ENCODE assay signal across 8 cellular contexts in the genomic region with DNA sequence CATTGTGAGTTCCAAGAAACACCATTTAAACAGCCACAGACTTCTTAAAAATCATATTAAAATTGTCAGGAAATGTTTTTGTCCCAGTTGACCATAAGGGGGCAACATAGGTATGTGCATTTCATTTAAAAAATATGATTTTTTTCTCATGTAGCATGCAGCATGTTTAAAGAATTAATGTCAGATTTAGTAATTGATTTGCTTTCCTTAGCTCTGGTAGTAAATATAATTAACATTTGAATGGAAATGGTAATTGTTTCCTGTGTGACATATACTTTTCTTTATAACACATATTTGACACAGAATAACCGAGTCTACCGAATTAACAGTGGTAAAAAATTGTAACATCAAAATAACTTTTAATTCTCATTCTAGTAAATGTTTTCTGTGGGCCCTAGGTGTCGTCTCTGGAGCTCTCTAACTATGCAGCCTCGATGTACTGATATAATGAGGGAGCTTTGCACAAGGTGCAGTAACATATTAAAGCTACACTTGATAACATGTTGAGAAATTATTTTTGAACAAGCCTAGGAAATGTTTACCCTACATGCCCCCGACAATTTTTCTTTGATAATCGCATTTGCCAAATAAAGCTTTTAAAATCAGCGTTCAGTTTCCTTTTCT. TPM values are rescaled to one million over a fixed set of nuclear protein-coding genes. Genes with fewer than 3 reads are reported as not detected.
DNase-seq lines count a peak whose midpoint lies in the region; ATAC-seq, FAIRE-seq and TF ChIP-seq lines count a peak whose summit lies in the region.

No MANE protein-coding gene starts in this region.

- H4K91ac ChIP-seq in H9 (ENCODE audit: insufficient read length, low read depth, low read length) = no peak overlapping the region

- no peak overlapping the region for H2BK5ac ChIP-seq in H9 (ENCODE audit: insufficient read length, low read length)

- H4K8ac ChIP-seq in H9 (replicated peaks; ENCODE audit: insufficient read length, low read depth, low read length) = no peak overlapping the region

- ATAC-seq in HG02970 (IDR thresholded peaks at IDR 0.05; ENCODE audit: low FRiP score, unreplicated experiment) = no peak

- no peak overlapping the region for H3K56ac ChIP-seq in H9 (ENCODE audit: insufficient read length, low read depth, low read length)

- H3K18ac ChIP-seq in H9 (ENCODE audit: insufficient read length, low read depth, low read length) = no peak overlapping the region

- no peak overlapping the region for H2BK12ac ChIP-seq in H9 (ENCODE audit: insufficient read length, low read depth, low read length)

- no peak overlapping the region for H3K23ac ChIP-seq in H9 (ENCODE audit: insufficient read length, low read depth, low read length)

- FAIRE-seq in astrocyte (lab: Jason Lieb, UNC) = peak; percentile 26

- H3K9me3 ChIP-seq in H9 (ENCODE audit: control insufficient read depth, low read depth, low read length) (no peaks in the 10 kb centered on the region), astrocyte (ENCODE audit: insufficient read depth, low read depth, low read length) (no peaks in the 10 kb centered on the region)

- H3K9ac ChIP-seq in H9 (ENCODE audit: extremely low read depth, insufficient read length, low read length) (no peak overlapping the region), astrocyte (ENCODE audit: low read length) (no peak overlapping the region)

- H3K4me1 Mint-ChIP-seq in H9 = peaks cover 3 to 6% of the 10 kb centered on the region in 2 experiments; a peak in 2 of 4 replicates
- peaks cover 2% of the 10 kb centered on the region for H3K4me1 Mint-ChIP-seq in astrocyte (ENCODE audit: low read depth, unreplicated experiment)

- H2AFZ ChIP-seq in H9 (ENCODE audit: low read length) (no peak overlapping the region), astrocyte (ENCODE audit: low read depth, low read length) (no peak overlapping the region)

- peak; percentile 45 for DNase-seq in AG10803 (ENCODE audit: low read depth)
- DNase-seq in H9 = no peak
- DNase-seq in astrocyte (ENCODE audit: low read depth) = no peak
- peak; percentile 29 for DNase-seq in left kidney (ENCODE audit: low read depth, low spot score)
- DNase-seq in midbrain (lab: John Stamatoyannopoulos, UW) = no peak
- no peak for DNase-seq in NCI-H2227 treated with DMSO at 0.1 percent for 48 hours (lab: John Stamatoyannopoulos, UW)
- no peak for DNase-seq in NCI-H2171 treated with DMSO at 0.1 percent for 48 hours (lab: John Stamatoyannopoulos, UW)

- TF ChIP-seq CTCF in AG10803 (conservative IDR thresholded peaks at IDR 0.05; ENCODE audit: low read length) = peak; percentile 67
- peak; percentile 70 for TF ChIP-seq CTCF in H9 (conservative IDR thresholded peaks at IDR 0.05)
- TF ChIP-seq CTCF in astrocyte (IDR thresholded peaks at IDR 0.05; ENCODE audit: insufficient read depth, low read depth, low read length) = peak; percentile 47

- WGBS in H9 (ENCODE audit: extremely low coverage, insufficient read length, low lambda C conversion rate) = no CpG with 5 or more reads among the region's 7 CpGs

- H3K4me1 ChIP-seq in H9 (ENCODE audit: insufficient read depth, low read length) (no peaks in the 10 kb centered on the region), astrocyte (ENCODE audit: insufficient read depth, low read length) (no peaks in the 10 kb centered on the region)

- no peak overlapping the region for H3K4me3 ChIP-seq in AG10803 (ENCODE audit: low read length)
- no peak overlapping the region for H3K4me3 ChIP-seq in astrocyte (ENCODE audit: insufficient read depth, low read depth, low read length)

- H3K27me3 Mint-ChIP-seq in H9 (ENCODE audit: low read depth) (no peaks in the 10 kb centered on the region), astrocyte (ENCODE audit: low read depth, unreplicated experiment) (no peaks in the 10 kb centered on the region)

- no peaks in the 10 kb centered on the region for H3K9me3 Mint-ChIP-seq in H9
- H3K9me3 Mint-ChIP-seq in astrocyte (ENCODE audit: unreplicated experiment) = no peaks in the 10 kb centered on the region

- H3K79me1 ChIP-seq in H9 (ENCODE audit: insufficient read depth, low read depth, low read length, poor library complexity, severe bottlenecking) = no peaks in the 10 kb centered on the region

- H3K27ac Mint-ChIP-seq in H9 = no peak overlapping the region
- no peak overlapping the region for H3K27ac Mint-ChIP-seq in astrocyte (ENCODE audit: unreplicated experiment)

- H3K27me3 ChIP-seq in H9 (ENCODE audit: insufficient read depth, low read length) (no peaks in the 10 kb centered on the region), astrocyte (ENCODE audit: insufficient read depth, low read length) (no peaks in the 10 kb centered on the region)

- H2BK20ac ChIP-seq in H9 (ENCODE audit: low read depth, low read length, poor library complexity, severe bottlenecking) = no peak overlapping the region

- H3K36me3 ChIP-seq in astrocyte (ENCODE audit: insufficient read depth, low read length) = no peaks in the 10 kb centered on the region

- H2AK5ac ChIP-seq in H9 (ENCODE audit: insufficient read length, low read length) = no peak overlapping the region

- H3K36me3 Mint-ChIP-seq in H9 (ENCODE audit: insufficient read depth in 1 of 3, low read depth in 3 of 3) = peaks cover 0 to 9% (median 0%) of the 10 kb centered on the region in 3 experiments; a peak in 3 of 7 replicates
- H3K36me3 Mint-ChIP-seq in astrocyte (ENCODE audit: low read depth, unreplicated experiment) = peaks cover 11% of the 10 kb centered on the region

- no peak overlapping the region for H3K27ac ChIP-seq in H9 (ENCODE audit: insufficient read length, low read depth, low read length)
- H3K27ac ChIP-seq in astrocyte (ENCODE audit: low read depth, low read length) = no peak overlapping the region

- H3K4me3 Mint-ChIP-seq in H9 (no peak overlapping the region), astrocyte (ENCODE audit: unreplicated experiment) (no peak overlapping the region)

- no peaks in the 10 kb centered on the region for H3K23me2 ChIP-seq in H9 (ENCODE audit: insufficient read length, low read depth, low read length, poor library complexity, severe bottlenecking)

- H2BK15ac ChIP-seq in H9 (ENCODE audit: low read depth, low read length) = no peak overlapping the region

- H2BK120ac ChIP-seq in H9 (ENCODE audit: low read depth, low read length, poor library complexity, severe bottlenecking) = no peak overlapping the region

- H4K20me1 ChIP-seq in H9 (ENCODE audit: control insufficient read depth, insufficient read depth, insufficient read length) = no peaks in the 10 kb centered on the region
- no peaks in the 10 kb centered on the region for H4K20me1 ChIP-seq in astrocyte (ENCODE audit: insufficient read depth, low read length)

- no peaks in the 10 kb centered on the region for H3K79me2 ChIP-seq in H9 (ENCODE audit: insufficient read depth, low read length)
- no peaks in the 10 kb centered on the region for H3K79me2 ChIP-seq in astrocyte (ENCODE audit: insufficient read depth, low read length)

- no peak overlapping the region for H4K5ac ChIP-seq in H9 (ENCODE audit: insufficient read length, low read depth, low read length)

- no peak overlapping the region for H3K4ac ChIP-seq in H9 (ENCODE audit: low read depth, low read length)

- no peak overlapping the region for H3T11ph ChIP-seq in H9 (ENCODE audit: low read length)

- no peak overlapping the region for H3K14ac ChIP-seq in H9 (ENCODE audit: insufficient read depth, low read length)

- H3K4me2 ChIP-seq in H9 (ENCODE audit: insufficient read depth, insufficient read length, low read length) (no peak overlapping the region), astrocyte (ENCODE audit: low read length) (no peak overlapping the region)

RNA-seq across cellular contexts. Expression of gene NXPE3, which starts 34.9 kb away (rescaled TPM):
- total RNA-seq in H9 (2021) = 15.9 and 16.6 TPM in 2 replicates
- total RNA-seq in astrocyte = 45.3 and 46.4 TPM in 2 replicates

RNA-seq across cellular contexts. Expression of gene NFKBIZ, which starts 35.4 kb away (rescaled TPM):
- total RNA-seq in H9 (2021) (11.1 TPM in 2 replicates), astrocyte (30.6 and 39.6 TPM in 2 replicates)

Comparison
In these comparisons a context has a peak if more than half of its experiments do, and no peak if none do; other contexts are left out.
1. DNase-seq: peak in AG10803 (single experiment) and left kidney (single experiment); none in H9 (single experiment), astrocyte (single experiment), midbrain (single experiment), NCI-H2227 treated with DMSO at 0.1 percent for 48 hours (single experiment) and NCI-H2171 treated with DMSO at 0.1 percent for 48 hours (single experiment).
2. Peak in every context shown above with its lines, with median percentiles within 50 percentile points of each other: CTCF ChIP-seq.